Comparison of ENCODE assay signal across 1 cellular context in the genomic region with DNA sequence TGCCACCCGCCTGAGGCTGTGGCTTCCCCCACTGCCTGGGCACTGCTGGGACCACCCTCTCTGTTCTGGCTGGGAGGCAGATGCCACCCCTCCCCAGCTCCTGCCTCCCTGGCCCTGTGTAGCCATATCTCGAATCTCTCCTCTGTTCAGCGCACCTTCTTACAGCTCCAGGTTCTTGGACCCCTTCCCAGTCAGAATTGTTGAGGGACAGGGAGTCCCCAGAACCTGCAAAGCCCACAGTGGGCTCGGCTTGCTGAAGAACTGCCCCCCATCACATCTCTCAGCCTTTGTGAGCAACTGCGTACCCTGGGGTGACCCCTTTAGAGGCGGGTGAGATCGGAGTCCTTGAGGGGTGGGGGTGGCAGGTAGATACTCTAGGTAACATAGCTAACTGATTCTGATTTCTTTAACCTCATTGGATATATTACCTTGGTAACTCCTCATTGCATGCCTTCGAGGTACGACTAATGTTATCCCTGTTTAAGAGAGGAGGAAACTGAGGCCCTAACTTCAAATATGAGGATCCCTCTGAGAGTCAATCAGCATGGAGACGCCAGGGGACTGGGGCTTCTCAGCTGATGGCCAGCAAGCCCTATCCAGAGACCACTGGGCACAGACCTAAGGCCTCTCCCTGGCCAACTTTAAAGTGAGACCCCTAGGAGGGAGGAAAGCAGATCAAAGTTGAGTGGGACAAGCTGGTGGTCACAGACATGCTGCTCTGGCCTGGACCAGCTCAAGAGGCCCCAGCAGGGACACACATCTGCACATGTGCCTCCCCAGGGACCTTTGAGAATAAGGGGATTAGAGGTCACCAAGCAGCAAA.
TF ChIP-seq lines count a peak whose summit lies in the region.

No MANE protein-coding gene starts in this region.

TF ChIP-seq in IMR-90, 13 proteins besides CTCF, POLR2A, EP300 and RAD21:
- TF ChIP-seq, protein P1, sequence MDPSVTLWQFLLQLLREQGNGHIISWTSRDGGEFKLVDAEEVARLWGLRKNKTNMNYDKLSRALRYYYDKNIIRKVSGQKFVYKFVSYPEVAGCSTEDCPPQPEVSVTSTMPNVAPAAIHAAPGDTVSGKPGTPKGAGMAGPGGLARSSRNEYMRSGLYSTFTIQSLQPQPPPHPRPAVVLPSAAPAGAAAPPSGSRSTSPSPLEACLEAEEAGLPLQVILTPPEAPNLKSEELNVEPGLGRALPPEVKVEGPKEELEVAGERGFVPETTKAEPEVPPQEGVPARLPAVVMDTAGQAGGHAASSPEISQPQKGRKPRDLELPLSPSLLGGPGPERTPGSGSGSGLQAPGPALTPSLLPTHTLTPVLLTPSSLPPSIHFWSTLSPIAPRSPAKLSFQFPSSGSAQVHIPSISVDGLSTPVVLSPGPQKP (IDR thresholded peaks at IDR 0.05; ENCODE audit: borderline replicate concordance, low read depth, low read length) = no peak
- TF ChIP-seq RFX5 (IDR thresholded peaks at IDR 0.05; ENCODE audit: low read depth, low read length) (no peak), CHD1 (IDR thresholded peaks at IDR 0.05; ENCODE audit: low read depth, low read length) (no peak), USF2 (IDR thresholded peaks at IDR 0.05; ENCODE audit: low read depth, low read length) (no peak), BHLHE40 (IDR thresholded peaks at IDR 0.05; ENCODE audit: low read depth, low read length) (no peak), MXI1 (IDR thresholded peaks at IDR 0.05; ENCODE audit: borderline replicate concordance, low read depth, low read length) (no peak), MAZ (IDR thresholded peaks at IDR 0.05; ENCODE audit: borderline replicate concordance, low read depth, low read length) (no peak), CEBPB (IDR thresholded peaks at IDR 0.05; ENCODE audit: low read depth, low read length) (no peak)
